8 cellular contexts compared by ENCODE assay signal in genomic region chr11:56783448-56784041, GRCh38. TPM values are rescaled to one million over a fixed set of nuclear protein-coding genes. Genes with fewer than 3 reads are reported as not detected.
DNase-seq lines count a peak whose midpoint lies in the region; ATAC-seq and TF ChIP-seq lines count a peak whose summit lies in the region.

No MANE protein-coding gene starts in this region.

- peak; percentile 68 for TF ChIP-seq CTCF in CD14-positive monocyte (IDR thresholded peaks at IDR 0.05)
- TF ChIP-seq CTCF in brain (conservative IDR thresholded peaks at IDR 0.05): peak; percentile 77 to 90

- intact Hi-C loops in CD14-positive monocyte (cut with micrococcal nuclease): no loop called here
- intact Hi-C loops in activated naive CD4-positive, alpha-beta T cell treated with anti-CD3 and anti-CD28 coated beads for 36 hours (cut with micrococcal nuclease): loop anchor here (1.0 to 5.0 kb wide), 3 partner anchors 159 to 1066 kb away; no protein-coding TSS in a partner anchor

- H3K36me3 Mint-ChIP-seq in CD14-positive monocyte: no peaks in the 10 kb centered on the region
- H3K36me3 Mint-ChIP-seq in brain: no peaks in the 10 kb centered on the region
- H3K36me3 Mint-ChIP-seq in activated naive CD4-positive, alpha-beta T cell treated with anti-CD3 and anti-CD28 coated beads for 36 hours (ENCODE audit: low read depth): no peaks in the 10 kb centered on the region

- H3K27me3 Mint-ChIP-seq in CD14-positive monocyte (ENCODE audit: low read depth in 3 of 3) (peaks cover 0 to 3% (median 0%) of the 10 kb centered on the region in 3 donors), brain (peaks cover 4% of the 10 kb centered on the region)
- no peaks in the 10 kb centered on the region for H3K27me3 Mint-ChIP-seq in activated naive CD4-positive, alpha-beta T cell treated with anti-CD3 and anti-CD28 coated beads for 36 hours (ENCODE audit: low read depth)

- H3K9me3 Mint-ChIP-seq in CD14-positive monocyte (no peaks in the 10 kb centered on the region), brain (no peaks in the 10 kb centered on the region)
- H3K9me3 Mint-ChIP-seq in activated naive CD4-positive, alpha-beta T cell treated with anti-CD3 and anti-CD28 coated beads for 36 hours: no peaks in the 10 kb centered on the region

- no peak overlapping the region for H3K27ac Mint-ChIP-seq in CD14-positive monocyte
- H3K27ac Mint-ChIP-seq in brain: no peak overlapping the region
- H3K27ac Mint-ChIP-seq in activated naive CD4-positive, alpha-beta T cell treated with anti-CD3 and anti-CD28 coated beads for 36 hours: no peak overlapping the region

- peak; percentile 46 for ATAC-seq in GM21390 (IDR thresholded peaks at IDR 0.05; ENCODE audit: unreplicated experiment)
- ATAC-seq in HG03521 (IDR thresholded peaks at IDR 0.05; ENCODE audit: unreplicated experiment): no peak
- no peak for ATAC-seq in GM21576 (IDR thresholded peaks at IDR 0.05; ENCODE audit: unreplicated experiment)

- H3K4me1 Mint-ChIP-seq in CD14-positive monocyte: no peaks in the 10 kb centered on the region
- H3K4me1 Mint-ChIP-seq in brain: no peaks in the 10 kb centered on the region
- H3K4me1 Mint-ChIP-seq in activated naive CD4-positive, alpha-beta T cell treated with anti-CD3 and anti-CD28 coated beads for 36 hours (ENCODE audit: low read depth): no peaks in the 10 kb centered on the region

- CTCF ChIA-PET in activated naive CD4-positive, alpha-beta T cell treated with anti-CD3 and anti-CD28 coated beads for 36 hours (lab: Charles Lee): interaction anchor here (0.9 to 1.3 kb wide), 5 partner anchors 10 to 160 kb away, joined by 3 to 8 read pairs (median 3); no protein-coding TSS in a partner anchor

- no peak overlapping the region for H3K4me3 Mint-ChIP-seq in CD14-positive monocyte
- no peak overlapping the region for H3K4me3 Mint-ChIP-seq in brain
- H3K4me3 Mint-ChIP-seq in activated naive CD4-positive, alpha-beta T cell treated with anti-CD3 and anti-CD28 coated beads for 36 hours: no peak overlapping the region

- no peak for DNase-seq in CD14-positive monocyte (ENCODE audit: low spot score)
- peak; percentile 65 for DNase-seq in NCI-H2196 (lab: John Stamatoyannopoulos, UW; ENCODE audit: unreplicated experiment)
- DNase-seq in left kidney (ENCODE audit: low read depth, low spot score): peak; percentile 69
- DNase-seq in activated naive CD4-positive, alpha-beta T cell treated with anti-CD3 and anti-CD28 coated beads for 36 hours: no peak

RNA-seq across cellular contexts. Expression of gene OR9G4, which starts 35.0 kb away (rescaled TPM):
- polyA plus RNA-seq in CD14-positive monocyte (not detected), brain (ENCODE audit: insufficient read depth, low read depth, low replicate concordance) (not detected)
- not detected for total RNA-seq in activated naive CD4-positive, alpha-beta T cell treated with anti-CD3 and anti-CD28 coated beads for 36 hours

Comparison
In these comparisons a context has a peak if more than half of its experiments do, and no peak if none do; other contexts are left out.
1. DNase-seq: peak in NCI-H2196 (single experiment) and left kidney (single experiment); none in CD14-positive monocyte (single experiment) and activated naive CD4-positive, alpha-beta T cell treated with anti-CD3 and anti-CD28 coated beads for 36 hours (single experiment).